19 cellular contexts compared by ENCODE assay signal in genomic region chr5:179167871-179168451, GRCh38.
DNase-seq lines count a peak whose midpoint lies in the region; ATAC-seq and TF ChIP-seq lines count a peak whose summit lies in the region.
"Had no signal": no experiment of that assay in that cellular context is flagged by ENCODE, and none has a peak within 500 bp of the region (broad histone marks: within the 10 kb centered on the region; RNA-seq: fewer than 3 reads in every experiment).

No MANE protein-coding gene starts in this region.

- WGBS in GM23248 (ENCODE audit: low coverage in 1 of 2, low lambda C conversion rate in 2 of 2, missing lambda C conversion rate in 2 of 2), 2 experiments = 84 to 86% methylated on average over 12 of the region's 12 CpGs

- H3K36me3 Mint-ChIP-seq in effector memory CD8-positive, alpha-beta T cell (ENCODE audit: insufficient read depth) = peaks cover 3% of the 10 kb centered on the region
- H3K36me3 Mint-ChIP-seq in natural killer cell treated with Interleukin-12 subunit alpha and Interleukin-12 subunit beta and Interleukin-15 and Interleukin-18, amount 100 ng/mL, for 72 hours = no peaks in the 10 kb centered on the region

- peaks cover 0 to 4% of the 10 kb centered on the region in 2 donors for H3K4me1 Mint-ChIP-seq in effector memory CD8-positive, alpha-beta T cell (ENCODE audit: low read depth in 2 of 2)
- peaks cover 0 to 2% of the 10 kb centered on the region in 2 donors for H3K4me1 Mint-ChIP-seq in natural killer cell treated with Interleukin-12 subunit alpha and Interleukin-12 subunit beta and Interleukin-15 and Interleukin-18, amount 100 ng/mL, for 72 hours (ENCODE audit: low read depth in 2 of 2)
- H3K4me1 Mint-ChIP-seq: endodermal cell had no signal

- H3K4me2 ChIP-seq in BLaER1 treated with 17β-estradiol and CSF1 and Interleukin-3, amounts not matched to agents 10 nM and 100 nM = peak overlapping the region; percentile 71 to 89 (median 81)
- no peak overlapping the region for H3K4me2 ChIP-seq in GM23248 (ENCODE audit: unreplicated experiment)
- no peak overlapping the region for H3K4me2 ChIP-seq in OCI-LY7 (ENCODE audit: low read length)

- peaks cover 0 to 2% (median 0%) of the 10 kb centered on the region in 11 experiments; a peak in 6 of 22 replicates for H3K9me3 ChIP-seq in BLaER1 treated with 17β-estradiol and CSF1 and Interleukin-3, amounts not matched to agents 10 nM and 100 nM (replicated peaks in 1 of 11)
- H3K9me3 ChIP-seq in GM23248 (ENCODE audit: low read depth) (no peaks in the 10 kb centered on the region), OCI-LY7 (ENCODE audit: low read length) (no peaks in the 10 kb centered on the region)
- H3K9me3 ChIP-seq: mucosa of descending colon, SJCRH30, tibial artery had no signal

- H3K27ac ChIP-seq in BLaER1 treated with 17β-estradiol and CSF1 and Interleukin-3, amounts not matched to agents 10 nM and 100 nM = no peak overlapping the region
- no peak overlapping the region for H3K27ac ChIP-seq in GM23248
- no peak overlapping the region for H3K27ac ChIP-seq in OCI-LY7 (ENCODE audit: low read depth, low read length, poor library complexity, severe bottlenecking)
- no peak overlapping the region for H3K27ac ChIP-seq in foreskin keratinocyte
- H3K27ac ChIP-seq: hepatocyte, HL-60, parathyroid adenoma, SJCRH30, tibial artery had no signal

- no peaks in the 10 kb centered on the region; the same call in 1 of the 2 replicates for H3K79me2 ChIP-seq in GM23248 (ENCODE audit: insufficient read depth)
- no peaks in the 10 kb centered on the region for H3K79me2 ChIP-seq in OCI-LY7 (ENCODE audit: insufficient read depth, low read depth, low read length)
- H3K79me2 ChIP-seq: hepatocyte, parathyroid adenoma had no signal

- H3F3A ChIP-seq in GM23248 (ENCODE audit: insufficient read depth) = peaks cover 6% of the 10 kb centered on the region; the same call in 1 of the 2 replicates

- no TSS peak for BruUV-seq in OCI-LY7 (replicated peaks; lab: Mats Ljungman, UMichigan)

- no peaks in the 10 kb centered on the region for H3K27me3 ChIP-seq in BLaER1 treated with 17β-estradiol and CSF1 and Interleukin-3, amounts not matched to agents 10 nM and 100 nM
- H3K27me3 ChIP-seq in GM23248 (replicated peaks; ENCODE audit: insufficient read depth) (no peaks in the 10 kb centered on the region), foreskin keratinocyte (no peaks in the 10 kb centered on the region)
- H3K27me3 ChIP-seq: hepatocyte, SJCRH30, tibial artery had no signal

- intact Hi-C loops in OCI-LY7 (cut with micrococcal nuclease; ENCODE audit: unreplicated experiment) = loop anchor here (1.0 kb wide), 1 partner anchor 326 kb away; no protein-coding TSS in a partner anchor

- H3K9me2 ChIP-seq in GM23248 (ENCODE audit: insufficient read depth) = no peaks in the 10 kb centered on the region
- H3K9me2 ChIP-seq in OCI-LY7 (ENCODE audit: insufficient read depth, low read length) = no peaks in the 10 kb centered on the region

- in situ Hi-C loops in GM23248 (cut with MboI) = loop anchor here (10.0 kb wide), 2 partner anchors 177 to 327 kb away; partner anchors contain the start of gene ADAMTS2

- H3K27me3 Mint-ChIP-seq in effector memory CD8-positive, alpha-beta T cell = peaks cover 6 to 41% of the 10 kb centered on the region in 2 donors
- peaks cover 0 to 8% of the 10 kb centered on the region in 2 donors for H3K27me3 Mint-ChIP-seq in natural killer cell treated with Interleukin-12 subunit alpha and Interleukin-12 subunit beta and Interleukin-15 and Interleukin-18, amount 100 ng/mL, for 72 hours

- CTCF ChIA-PET in OCI-LY7 (lab: Charles Lee; ENCODE audit: unreplicated experiment) = no interaction called here

- POLR2A ChIA-PET in OCI-LY7 (lab: Charles Lee) = no interaction called here

- H3K27ac Mint-ChIP-seq in effector memory CD8-positive, alpha-beta T cell = no peak overlapping the region
- no peak overlapping the region for H3K27ac Mint-ChIP-seq in natural killer cell treated with Interleukin-12 subunit alpha and Interleukin-12 subunit beta and Interleukin-15 and Interleukin-18, amount 100 ng/mL, for 72 hours
- H3K27ac Mint-ChIP-seq: endodermal cell had no signal

- H3K4me3 ChIP-seq in BLaER1 treated with 17β-estradiol and CSF1 and Interleukin-3, amounts not matched to agents 10 nM and 100 nM = no peak overlapping the region
- H3K4me3 ChIP-seq in GM23248 = no peak overlapping the region
- H3K4me3 ChIP-seq in foreskin fibroblast (ENCODE audit: low read depth in 1 of 2, low read length in 2 of 2) = no peak overlapping the region
- H3K4me3 ChIP-seq in OCI-LY7 (ENCODE audit: low read depth, low read length, poor library complexity, severe bottlenecking) = no peak overlapping the region
- H3K4me3 ChIP-seq: hepatocyte, mucosa of descending colon, SJCRH30 had no signal

- DNase-seq in GM23248 (peak; percentile 13), foreskin fibroblast (no peak), DMS53 treated with DMSO at 0.1 percent for 48 hours (lab: John Stamatoyannopoulos, UW; ENCODE audit: unreplicated experiment) (no peak), OCI-LY7 (ENCODE audit: low spot score) (no peak), foreskin keratinocyte (no peak)
- no peak for DNase-seq in effector memory CD8-positive, alpha-beta T cell
- DNase-seq in natural killer cell treated with Interleukin-12 subunit alpha and Interleukin-12 subunit beta and Interleukin-15 and Interleukin-18, amount 100 ng/mL, for 72 hours (ENCODE audit: low spot score) = no peak
- DNase-seq: activated CD4-positive, alpha-beta T cell treated with anti-CD3 and anti-CD28 coated beads for 4 hours; DMS 273 treated with DMSO at 0.1 percent for 48 hours; MV-4-11; SJCRH30; T1000 had no signal

- no peak for ATAC-seq in effector memory CD8-positive, alpha-beta T cell (replicated peaks)
- no peak for ATAC-seq in natural killer cell treated with Interleukin-12 subunit alpha and Interleukin-12 subunit beta and Interleukin-15 and Interleukin-18, amount 100 ng/mL, for 72 hours
- no peak for ATAC-seq in foreskin keratinocyte

- H3K9ac ChIP-seq in BLaER1 treated with 17β-estradiol and CSF1 and Interleukin-3, amounts not matched to agents 10 nM and 100 nM = peak overlapping the region in 4 of 11 experiments; percentile 15 to 63 (median 58); a peak in 1 of 22 replicates
- peak overlapping the region; percentile 44; the same call in 1 of the 2 replicates for H3K9ac ChIP-seq in GM23248
- H3K9ac ChIP-seq: parathyroid adenoma had no signal

- TF ChIP-seq CTCF in foreskin fibroblast (IDR thresholded peaks at IDR 0.05; ENCODE audit: low read depth, low read length) (no peak), OCI-LY7 (conservative IDR thresholded peaks at IDR 0.05; ENCODE audit: low read length) (no peak), foreskin keratinocyte (conservative IDR thresholded peaks at IDR 0.05) (no peak)

- no peaks in the 10 kb centered on the region; a peak in 2 of 22 replicates for H4K20me1 ChIP-seq in BLaER1 treated with 17β-estradiol and CSF1 and Interleukin-3, amounts not matched to agents 10 nM and 100 nM
- H4K20me1 ChIP-seq in GM23248 (ENCODE audit: insufficient read depth) = no peaks in the 10 kb centered on the region
- no peaks in the 10 kb centered on the region for H4K20me1 ChIP-seq in OCI-LY7 (ENCODE audit: insufficient read depth, low read length)

- H3K4me3 Mint-ChIP-seq in effector memory CD8-positive, alpha-beta T cell = peak overlapping the region; percentile 48 to 58
- peak overlapping the region; percentile 55 for H3K4me3 Mint-ChIP-seq in natural killer cell treated with Interleukin-12 subunit alpha and Interleukin-12 subunit beta and Interleukin-15 and Interleukin-18, amount 100 ng/mL, for 72 hours
- H3K4me3 Mint-ChIP-seq: endodermal cell had no signal

- no peaks in the 10 kb centered on the region for H3K9me3 Mint-ChIP-seq in effector memory CD8-positive, alpha-beta T cell
- H3K9me3 Mint-ChIP-seq in natural killer cell treated with Interleukin-12 subunit alpha and Interleukin-12 subunit beta and Interleukin-15 and Interleukin-18, amount 100 ng/mL, for 72 hours = no peaks in the 10 kb centered on the region

- H2AFZ ChIP-seq in GM23248 (no peak overlapping the region), OCI-LY7 (ENCODE audit: low read length) (no peak overlapping the region)
- H2AFZ ChIP-seq: hepatocyte had no signal

- H3K36me3 ChIP-seq in BLaER1 treated with 17β-estradiol and CSF1 and Interleukin-3, amounts not matched to agents 10 nM and 100 nM = no peaks in the 10 kb centered on the region
- H3K36me3 ChIP-seq in GM23248 (ENCODE audit: low read depth) (0 out of 2 replicates have a peak, but pooled peaks cover 5% of the 10 kb centered on the region), OCI-LY7 (ENCODE audit: insufficient read depth, low read length) (no peaks in the 10 kb centered on the region)
- H3K36me3 ChIP-seq: SJCRH30 had no signal

- H3K4me1 ChIP-seq in BLaER1 treated with 17β-estradiol and CSF1 and Interleukin-3, amounts not matched to agents 10 nM and 100 nM = peaks cover 9 to 20% (median 15%) of the 10 kb centered on the region in 10 experiments
- H3K4me1 ChIP-seq in GM23248 (ENCODE audit: insufficient read depth) (no peaks in the 10 kb centered on the region), OCI-LY7 (ENCODE audit: insufficient read depth, low read length, poor library complexity, severe bottlenecking) (no peaks in the 10 kb centered on the region), foreskin keratinocyte (no peaks in the 10 kb centered on the region)
- H3K4me1 ChIP-seq: parathyroid adenoma, SJCRH30 had no signal

Comparison
In these comparisons a context has a peak if more than half of its experiments do, and no peak if none do; other contexts are left out.
1. H3K4me2 ChIP-seq: peak in BLaER1 treated with 17β-estradiol and CSF1 and Interleukin-3, amounts not matched to agents 10 nM and 100 nM (11 of 11); none in GM23248 (single experiment) and OCI-LY7 (single experiment).